Comparison of ENCODE assay signal across 10 cellular contexts in genomic region chr19:38376576-38376975, GRCh38. TPM values are rescaled to one million over a fixed set of nuclear protein-coding genes. Genes with fewer than 3 reads are reported as not detected.
DNase-seq lines count a peak whose midpoint lies in the region; ATAC-seq and TF ChIP-seq lines count a peak whose summit lies in the region.
"Had no signal": no experiment of that assay in that cellular context is flagged by ENCODE, and none has a peak within 500 bp of the region (broad histone marks: within the 10 kb centered on the region; RNA-seq: fewer than 3 reads in every experiment).

No MANE protein-coding gene starts in this region.

- H3K27me3 Mint-ChIP-seq in immature natural killer cell (ENCODE audit: low read depth in 3 of 3) (peaks cover 2 to 10% (median 4%) of the 10 kb centered on the region in 3 donors), type B pancreatic cell (peaks cover 3% of the 10 kb centered on the region)

- H3K4me1 ChIP-seq in right atrium auricular region = peaks cover 0 to 28% of the 10 kb centered on the region in 2 donors

- H3K4me3 Mint-ChIP-seq in immature natural killer cell (peak overlapping the region; percentile 60 to 98 (median 80)), type B pancreatic cell (peak overlapping the region; percentile 99)

- no peak for DNase-seq in right atrium auricular region (ENCODE audit: low spot score)
- no peak for DNase-seq in left ventricle myocardium superior
- DNase-seq in immature natural killer cell = no peak
- no peak for DNase-seq in type B pancreatic cell (ENCODE audit: extremely low spot score, unreplicated experiment)
- no peak for DNase-seq in activated gamma-delta T cell (lab: John Stamatoyannopoulos, UW)
- no peak for DNase-seq in HUDEP-2 (lab: John Stamatoyannopoulos, UW; ENCODE audit: unreplicated experiment in 76 of 76)
- DNase-seq: NCI-H526 treated with DMSO at 0.1 percent for 48 hours; stimulated activated naive CD4-positive, alpha-beta T cell had no signal

- H3K27me3 ChIP-seq in right atrium auricular region = no peaks in the 10 kb centered on the region

- H3K4me3 ChIP-seq in right atrium auricular region (no peak overlapping the region), WI38 (ENCODE audit: low read depth, low read length) (peak overlapping the region; percentile 93)

- no peaks in the 10 kb centered on the region for H3K9me3 ChIP-seq in right atrium auricular region

- no peak for TF ChIP-seq CTCF in right atrium auricular region (IDR thresholded peaks at IDR 0.05)
- no peak for TF ChIP-seq CTCF in WI38 (IDR thresholded peaks at IDR 0.05; ENCODE audit: low read depth, low read length)
- no peak for TF ChIP-seq CTCF in type B pancreatic cell (conservative IDR thresholded peaks at IDR 0.05)

- H3K4me1 Mint-ChIP-seq in immature natural killer cell (peaks cover 30% of the 10 kb centered on the region in 2 donors), type B pancreatic cell (ENCODE audit: unreplicated experiment) (peaks cover 19% of the 10 kb centered on the region)

- peak overlapping the region in 3 of 6 donors; percentile 53 to 98 (median 78) for H3K27ac Mint-ChIP-seq in immature natural killer cell
- H3K27ac Mint-ChIP-seq in type B pancreatic cell = peak overlapping the region; percentile 98

- H3K36me3 Mint-ChIP-seq in immature natural killer cell (peaks cover 10 to 31% (median 14%) of the 10 kb centered on the region in 3 donors), type B pancreatic cell (peaks cover 8% of the 10 kb centered on the region)

- no peaks in the 10 kb centered on the region for H3K9me3 Mint-ChIP-seq in immature natural killer cell
- no peaks in the 10 kb centered on the region for H3K9me3 Mint-ChIP-seq in type B pancreatic cell

- ATAC-seq in left ventricle myocardium superior (no peak), HG03139 (IDR thresholded peaks at IDR 0.05; ENCODE audit: unreplicated experiment) (no peak)

- H3K27ac ChIP-seq in right atrium auricular region = peak overlapping the region; percentile 91 to 92

- peaks cover 49% of the 10 kb centered on the region for H3K36me3 ChIP-seq in right atrium auricular region

- intact Hi-C loops in left ventricle myocardium superior (cut with micrococcal nuclease) = no loop called here

RNA-seq across cellular contexts. Expression of gene PSMD8, which starts 2.2 kb away (rescaled TPM):
- 100 to 1,000 TPM; 403 to 603 TPM for total RNA-seq in right atrium auricular region
- total RNA-seq in left ventricle myocardium superior = 306 TPM
- polyA plus RNA-seq in immature natural killer cell = 100 to 1,000 TPM; 210 to 298 (median 236) TPM
- total RNA-seq in type B pancreatic cell (ENCODE audit: low replicate concordance) = 159 and 176 TPM in 2 replicates

RNA-seq across cellular contexts. Expression of gene GGN, which starts 11.3 kb away (rescaled TPM):
- total RNA-seq in right atrium auricular region (1 to 10 TPM in 1 of 2 donors, under 1 TPM in 1; 0.37 to 1.3 TPM), left ventricle myocardium superior (0.15 TPM), type B pancreatic cell (ENCODE audit: low replicate concordance) (1.1 and 1.5 TPM in 2 replicates)
- not detected for polyA plus RNA-seq in immature natural killer cell

RNA-seq across cellular contexts. Expression of gene SPRED3, which starts 11.9 kb away (rescaled TPM):
- total RNA-seq in right atrium auricular region = under 1 TPM; 0.56 to 0.67 TPM
- 0.10 TPM for total RNA-seq in left ventricle myocardium superior
- not detected for polyA plus RNA-seq in immature natural killer cell
- total RNA-seq in type B pancreatic cell (ENCODE audit: low replicate concordance) = 4.2 and 5.5 TPM in 2 replicates

RNA-seq across cellular contexts. Expression of gene FAM98C, which starts 26.3 kb away (rescaled TPM):
- total RNA-seq in right atrium auricular region (10 to 100 TPM; 11.9 to 19.8 TPM), left ventricle myocardium superior (11.9 TPM), type B pancreatic cell (ENCODE audit: low replicate concordance) (25.2 and 27.3 TPM in 2 replicates)
- polyA plus RNA-seq in immature natural killer cell = 10 to 100 TPM; 15.7 to 29.9 (median 18.5) TPM

RNA-seq across cellular contexts. Expression of gene CATSPERG, which starts 40.9 kb away (rescaled TPM):
- total RNA-seq in right atrium auricular region = 1 to 10 TPM in 1 of 2 donors, under 1 TPM in 1; 0.22 to 2.7 TPM
- total RNA-seq in left ventricle myocardium superior = 1.2 TPM
- polyA plus RNA-seq in immature natural killer cell = 10 to 100 TPM in 2 of 3 donors, 1 to 10 TPM in 1; 5.3 to 14.0 (median 11.6) TPM
- 5.2 and 11.9 TPM in 2 replicates for total RNA-seq in type B pancreatic cell (ENCODE audit: low replicate concordance)
